In genomic region chr19:5171711-5172110, GRCh38 we compare ENCODE assay signal across 1 cellular context.
TF ChIP-seq lines count a peak whose summit lies in the region.

No MANE protein-coding gene starts in this region.

TF ChIP-seq in HepG2, 621 proteins besides CTCF, POLR2A, EP300 and RAD21 (continued from another document):
- no peak for TF ChIP-seq FOXA3 (CRISPR knock-in tag; IDR thresholded peaks at IDR 0.05)
- TF ChIP-seq NKX3-1 (CRISPR knock-in tag; IDR thresholded peaks at IDR 0.05) = no peak
- no peak for TF ChIP-seq CENPBD1 (CRISPR knock-in tag; IDR thresholded peaks at IDR 0.05; ENCODE audit: borderline replicate concordance, low read depth)
